In genomic region chr10:58842860-58843376, GRCh38 we compare ENCODE assay signal across 21 cellular contexts.
DNase-seq lines count a peak whose midpoint lies in the region; ATAC-seq and TF ChIP-seq lines count a peak whose summit lies in the region.
"Had no signal": no experiment of that assay in that cellular context is flagged by ENCODE, and none has a peak within 500 bp of the region (broad histone marks: within the 10 kb centered on the region; RNA-seq: fewer than 3 reads in every experiment).

No MANE protein-coding gene starts in this region.

- peak; percentile 50 for DNase-seq in EL
- DNase-seq in IMR-90 = peak; percentile 12
- no peak for DNase-seq in type B pancreatic cell (ENCODE audit: extremely low spot score, unreplicated experiment)
- no peak for DNase-seq in BE2C
- DNase-seq in NCI-H2227 (lab: John Stamatoyannopoulos, UW; ENCODE audit: unreplicated experiment) = no peak
- no peak for DNase-seq in inferior parietal cortex (ENCODE audit: extremely low spot score)
- DNase-seq: Calu3; CD4-positive, alpha-beta T cell; COR-L47; DMS53; DMS79 treated with DMSO at 0.1 percent for 48 hours; GDM1; GM23248; H7 had no signal

- H2BK120ac ChIP-seq in IMR-90 (ENCODE audit: low read depth, low read length) = no peak overlapping the region

- H3K36me3 ChIP-seq in IMR-90 (ENCODE audit: control insufficient read depth, insufficient read depth, low read length) = no peaks in the 10 kb centered on the region
- H3K36me3 ChIP-seq in BE2C = no peaks in the 10 kb centered on the region
- H3K36me3 ChIP-seq: BLaER1 treated with 17β-estradiol and CSF1 and Interleukin-3, amounts not matched to agents 10 nM and 100 nM had no signal

- no peak overlapping the region for H3K4ac ChIP-seq in IMR-90 (ENCODE audit: low read depth, low read length)

- H3K4me1 Mint-ChIP-seq in type B pancreatic cell (ENCODE audit: unreplicated experiment) = peaks cover 16% of the 10 kb centered on the region
- H3K4me1 Mint-ChIP-seq: B cell, CD14-positive monocyte had no signal

- ATAC-seq in IMR-90 (ENCODE audit: low read depth) (no peak; the same call in 1 of the 2 replicates), SK-N-SH treated with all-trans-retinoic acid at 6 μM for 48 hours (peak; percentile 71)
- ATAC-seq: GM12878, HCT116 had no signal

- H3K18ac ChIP-seq in IMR-90 (ENCODE audit: low read depth, low read length) = no peak overlapping the region; the same call in 1 of the 2 replicates

- H3K9me1 ChIP-seq in IMR-90 (ENCODE audit: insufficient read depth, low read length) = no peaks in the 10 kb centered on the region

- H3K36me3 Mint-ChIP-seq in type B pancreatic cell = no peaks in the 10 kb centered on the region
- H3K36me3 Mint-ChIP-seq: CD14-positive monocyte had no signal

- intact Hi-C loops in IMR-90 (cut with micrococcal nuclease) = no loop called here

- H2BK15ac ChIP-seq in IMR-90 (ENCODE audit: low read depth, low read length) = no peak overlapping the region

- H3K23ac ChIP-seq in IMR-90 (ENCODE audit: low read depth, low read length) = no peak overlapping the region

- H3K4me3 ChIP-seq in IMR-90 (ENCODE audit: insufficient read depth, low read depth, low read length) (no peak overlapping the region), BE2C (ENCODE audit: low read depth, low read length) (no peak overlapping the region)
- H3K4me3 ChIP-seq: BLaER1 treated with 17β-estradiol and CSF1 and Interleukin-3, amounts not matched to agents 10 nM and 100 nM; GM12878; GM23248 had no signal

- TF ChIP-seq RAD21 in IMR-90 (IDR thresholded peaks at IDR 0.05; ENCODE audit: low read length) = no peak

- H3K4me1 ChIP-seq in IMR-90 (ENCODE audit: control insufficient read depth, insufficient read depth, low read length) (no peaks in the 10 kb centered on the region; the same call in 1 of the 2 replicates), BE2C (no peaks in the 10 kb centered on the region)
- H3K4me1 ChIP-seq: BLaER1 treated with 17β-estradiol and CSF1 and Interleukin-3, amounts not matched to agents 10 nM and 100 nM had no signal

- TF ChIP-seq CTCF in IMR-90 (conservative IDR thresholded peaks at IDR 0.05; ENCODE audit: low read depth, low read length) (no peak), type B pancreatic cell (conservative IDR thresholded peaks at IDR 0.05) (no peak), BE2C (IDR thresholded peaks at IDR 0.05; ENCODE audit: low read depth, low read length) (no peak)

- H3K27ac ChIP-seq in IMR-90 (ENCODE audit: insufficient read depth, low read length) = no peak overlapping the region
- H3K27ac ChIP-seq: 22Rv1; BLaER1 treated with 17β-estradiol and CSF1 and Interleukin-3, amounts not matched to agents 10 nM and 100 nM; GM23248 had no signal

- peaks cover 4% of the 10 kb centered on the region for H3K9me3 Mint-ChIP-seq in type B pancreatic cell

- peak overlapping the region; percentile 26 for H3K27ac Mint-ChIP-seq in type B pancreatic cell
- H3K27ac Mint-ChIP-seq: B cell; CD14-positive monocyte; CD4-positive, alpha-beta T cell had no signal

- no TSS peak for BruUV-seq in IMR-90 (replicated peaks; lab: Mats Ljungman, UMichigan)

- no peak overlapping the region for H2AFZ ChIP-seq in IMR-90 (replicated peaks; ENCODE audit: low read length, poor library complexity)
- H2AFZ ChIP-seq: GM23248 had no signal

- H4K5ac ChIP-seq in IMR-90 (ENCODE audit: low read depth, low read length) = no peak overlapping the region

- no peak overlapping the region for H3K4me3 Mint-ChIP-seq in type B pancreatic cell
- H3K4me3 Mint-ChIP-seq: B cell; CD14-positive monocyte; CD4-positive, alpha-beta T cell had no signal

- H3K14ac ChIP-seq in IMR-90 (replicated peaks; ENCODE audit: low read depth, low read length) = no peak overlapping the region

- no peak overlapping the region for H2BK5ac ChIP-seq in IMR-90 (ENCODE audit: low read depth, low read length, poor library complexity, severe bottlenecking)

- no peaks in the 10 kb centered on the region for H3K27me3 Mint-ChIP-seq in type B pancreatic cell
- H3K27me3 Mint-ChIP-seq: B cell had no signal

- POLR2A ChIA-PET in IMR-90 (lab: Charles Lee; ENCODE audit: unreplicated experiment) = no interaction called here

- H2AK9ac ChIP-seq in IMR-90 (replicated peaks; ENCODE audit: low read depth, low read length, poor library complexity) = no peak overlapping the region

- no peaks in the 10 kb centered on the region for H4K20me1 ChIP-seq in IMR-90 (ENCODE audit: insufficient read depth, low read length)
- H4K20me1 ChIP-seq: BLaER1 treated with 17β-estradiol and CSF1 and Interleukin-3, amounts not matched to agents 10 nM and 100 nM had no signal

- H3K56ac ChIP-seq in IMR-90 (ENCODE audit: extremely low read depth, insufficient read depth, low read length) = no peak overlapping the region

- H3K79me1 ChIP-seq in IMR-90 (ENCODE audit: low read depth in 1 of 2, low read length in 2 of 2) = no peaks in the 10 kb centered on the region

- dilution Hi-C loops in IMR-90 (cut with HindIII; ENCODE audit: low sequenced_read_pairs, unreplicated experiment) = no loop called here

- TF ChIP-seq POLR2A in IMR-90 (IDR thresholded peaks at IDR 0.05; ENCODE audit: low read depth, low read length) = no peak

- no peak overlapping the region for H3K4me2 ChIP-seq in IMR-90 (ENCODE audit: low read depth, low read length)
- H3K4me2 ChIP-seq: BLaER1 treated with 17β-estradiol and CSF1 and Interleukin-3, amounts not matched to agents 10 nM and 100 nM had no signal

- no peak overlapping the region for H2BK20ac ChIP-seq in IMR-90 (ENCODE audit: low read depth, low read length)

- H3K9me3 ChIP-seq in IMR-90 (ENCODE audit: control insufficient read depth, insufficient read depth, low read length) = no peaks in the 10 kb centered on the region
- H3K9me3 ChIP-seq in BE2C = no peaks in the 10 kb centered on the region
- H3K9me3 ChIP-seq: BLaER1 treated with 17β-estradiol and CSF1 and Interleukin-3, amounts not matched to agents 10 nM and 100 nM had no signal

- CTCF ChIA-PET in IMR-90 (lab: Yijun Ruan, JAX) = no interaction called here

- in situ Hi-C loops in IMR-90 (cut with MboI; ENCODE audit: low sequenced_read_pairs) = no loop called here

- H3K27me3 ChIP-seq in IMR-90 (ENCODE audit: control insufficient read depth, insufficient read depth, low read length) = peaks cover 2% of the 10 kb centered on the region
- no peaks in the 10 kb centered on the region for H3K27me3 ChIP-seq in BE2C
- H3K27me3 ChIP-seq: BLaER1 treated with 17β-estradiol and CSF1 and Interleukin-3, amounts not matched to agents 10 nM and 100 nM had no signal

- no peak overlapping the region for H4K91ac ChIP-seq in IMR-90 (ENCODE audit: insufficient read depth, low read depth, low read length)

- no CpG with 5 or more reads among the region's 4 CpGs for WGBS in IMR-90 (ENCODE audit: extremely low coverage in 2 of 2, insufficient read length in 1 of 2), 2 experiments

- H3K9ac ChIP-seq in IMR-90 (ENCODE audit: low read depth, low read length) = no peak overlapping the region
- H3K9ac ChIP-seq: BLaER1 treated with 17β-estradiol and CSF1 and Interleukin-3, amounts not matched to agents 10 nM and 100 nM; GM23248 had no signal

- H4K8ac ChIP-seq in IMR-90 (ENCODE audit: low read depth in 2 of 2, low read length in 2 of 2) = no peak overlapping the region

- no peak overlapping the region for H2AK5ac ChIP-seq in IMR-90 (ENCODE audit: low read depth, low read length)

TF ChIP-seq in IMR-90, 13 proteins besides CTCF, POLR2A, EP300 and RAD21:
- TF ChIP-seq NFE2L2 (IDR thresholded peaks at IDR 0.05; ENCODE audit: low read depth, low read length) (no peak), FOS (IDR thresholded peaks at IDR 0.05; ENCODE audit: low read depth, low read length) (no peak), SMC3 (IDR thresholded peaks at IDR 0.05; ENCODE audit: low read depth, low read length) (no peak)
TF ChIP-seq in IMR-90: peak in this region for 0.

TF ChIP-seq in SK-N-SH treated with all-trans-retinoic acid at 6 μM for 48 hours, 23 proteins besides CTCF, POLR2A, EP300 and RAD21:
- TF ChIP-seq BACH2 (CRISPR knock-in tag; IDR thresholded peaks at IDR 0.05; ENCODE audit: borderline replicate concordance) (no peak), ZFP30 (CRISPR knock-in tag; IDR thresholded peaks at IDR 0.05) (no peak), PPARA (CRISPR knock-in tag; IDR thresholded peaks at IDR 0.05; ENCODE audit: borderline replicate concordance) (no peak), ISL1 (CRISPR knock-in tag; IDR thresholded peaks at IDR 0.05) (peak; percentile 75), TSHZ2 (CRISPR knock-in tag; IDR thresholded peaks at IDR 0.05) (no peak)
TF ChIP-seq in SK-N-SH treated with all-trans-retinoic acid at 6 μM for 48 hours: peak in this region for 1.

Comparison
In these comparisons a context has a peak if more than half of its experiments do, and no peak if none do; other contexts are left out.
1. DNase-seq: peak in EL (single experiment) and IMR-90 (single experiment); none in type B pancreatic cell (single experiment), BE2C (single experiment), NCI-H2227 (single experiment) and inferior parietal cortex (single experiment).